10 cellular contexts compared by ENCODE assay signal in the genomic region with DNA sequence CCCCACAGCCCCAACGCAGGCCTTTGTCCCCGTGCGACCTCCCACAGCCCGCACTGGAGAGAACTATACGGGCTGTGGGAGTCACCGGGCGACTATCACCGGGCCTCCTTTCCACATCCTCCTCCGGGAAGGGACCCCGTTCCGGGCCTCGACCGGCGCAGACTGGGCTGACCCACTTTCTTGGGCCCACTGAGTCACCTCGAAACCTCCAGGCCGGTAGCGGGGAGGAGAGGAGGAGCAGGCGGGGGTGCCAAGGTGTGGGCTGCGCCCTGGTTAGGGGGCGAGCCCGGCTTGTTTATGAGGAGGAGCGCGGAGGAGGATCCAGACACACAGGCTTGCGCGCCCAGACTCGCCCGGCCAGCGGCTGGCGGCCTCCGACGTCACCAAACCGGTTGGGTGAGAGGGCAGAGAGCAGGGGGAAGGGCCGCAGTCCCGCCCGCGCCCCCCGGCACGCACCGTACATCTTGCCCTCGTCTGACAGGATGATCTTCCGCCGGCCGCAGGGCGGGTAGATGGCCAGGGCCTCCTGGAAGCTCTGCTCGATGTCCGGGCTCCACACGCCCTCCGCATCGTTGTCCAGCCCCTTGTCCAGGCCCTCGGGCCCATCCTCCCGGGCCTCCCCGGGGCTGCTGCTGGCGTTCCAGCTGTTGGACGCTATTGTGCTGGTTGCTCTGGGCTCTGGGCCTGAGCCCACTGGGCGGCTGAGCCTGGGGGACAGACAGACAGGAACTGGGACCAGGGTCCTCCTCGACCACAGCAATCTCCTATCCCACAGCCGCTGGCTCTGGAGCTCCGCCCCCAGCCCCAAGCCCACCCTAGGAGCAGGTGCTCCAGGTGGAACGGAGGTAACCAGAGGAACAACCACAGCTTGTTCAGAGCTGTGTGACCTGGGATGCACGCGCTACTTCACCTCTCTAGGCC. TPM values are rescaled to one million over a fixed set of nuclear protein-coding genes. Genes with fewer than 3 reads are reported as not detected.
A peak's percentile ranks its signal among the peaks of the same experiment; 100 is the strongest.
DNase-seq lines count a peak whose midpoint lies in the region; ATAC-seq and TF ChIP-seq lines count a peak whose summit lies in the region.
"Had no signal": no experiment of that assay in that cellular context is flagged by ENCODE, and none has a peak within 500 bp of the region (broad histone marks: within the 10 kb centered on the region; RNA-seq: fewer than 3 reads in every experiment).

No MANE protein-coding gene starts in this region.

- peak overlapping the region; percentile 88 for H3K27ac Mint-ChIP-seq in MCF 10A (ENCODE audit: low read depth, unreplicated experiment)

- peaks cover 6% of the 10 kb centered on the region for H3K36me3 Mint-ChIP-seq in MCF 10A (ENCODE audit: insufficient read depth, unreplicated experiment)

- H3K4me1 Mint-ChIP-seq in MCF 10A (ENCODE audit: insufficient read depth, unreplicated experiment): peaks cover 36% of the 10 kb centered on the region

- H3K4me3 Mint-ChIP-seq in MCF 10A (ENCODE audit: unreplicated experiment): peak overlapping the region; percentile 60

- ATAC-seq in HG03354 (IDR thresholded peaks at IDR 0.05; ENCODE audit: poor library complexity, severe bottlenecking, unreplicated experiment) (no peak), GM18873 (IDR thresholded peaks at IDR 0.05; ENCODE audit: low FRiP score, unreplicated experiment) (no peak), GM18519 (IDR thresholded peaks at IDR 0.05; ENCODE audit: low FRiP score, unreplicated experiment) (no peak), GM21825 (IDR thresholded peaks at IDR 0.05; ENCODE audit: unreplicated experiment) (no peak)

- POLR2A ChIA-PET in MCF 10A (lab: Yijun Ruan, JAX): interaction anchor here (1.0 to 4.7 kb wide), 8 partner anchors 10 to 227 kb away, joined by 3 to 42 read pairs (median 8); a partner anchor contains a TSS

- H3K27me3 Mint-ChIP-seq in MCF 10A (ENCODE audit: insufficient read depth, unreplicated experiment): no peaks in the 10 kb centered on the region

- peak overlapping the region in 20 of 21 experiments; percentile 69 to 94 (median 90) for H3K27ac ChIP-seq in skin epidermis

- peak; percentile 92 for DNase-seq in HPDE6-E6E7 (ENCODE audit: extremely low spot score)
- DNase-seq in MCF 10A (ENCODE audit: unreplicated experiment): peak; percentile 90
- DNase-seq in islet precursor cell: peak; percentile 98
- DNase-seq: NCI-H1092 had no signal

- no TSS peak for BruUV-seq in MCF 10A (replicated peaks; lab: Mats Ljungman, UMichigan)

- peak overlapping the region in 3 of 7 experiments; percentile 5 to 29 (median 10) for H3K4me3 ChIP-seq in skin epidermis

- intact Hi-C loops in MCF 10A (cut with micrococcal nuclease): no loop called here

- no peak for TF ChIP-seq CTCF in MCF 10A (IDR thresholded peaks at IDR 0.05; ENCODE audit: unreplicated experiment)

- CTCF ChIA-PET in MCF 10A (lab: Yijun Ruan, JAX): interaction anchor here (0.6 to 1.1 kb wide), 5 partner anchors 18 to 188 kb away, joined by 3 to 5 read pairs (median 3); a partner anchor contains a TSS

- no peaks in the 10 kb centered on the region for H3K9me3 Mint-ChIP-seq in MCF 10A (ENCODE audit: unreplicated experiment)

RNA-seq across cellular contexts. Expression of a gene that starts 10.6 kb away (rescaled TPM):
- 11.1 and 13.3 TPM in 2 replicates for total RNA-seq in MCF 10A (2022)

RNA-seq across cellular contexts. Expression of a gene that starts 18.1 kb away (rescaled TPM):
- 2,403 and 2,457 TPM in 2 replicates for total RNA-seq in MCF 10A (2022)

RNA-seq across cellular contexts. Expression of a gene that starts 26.4 kb away (rescaled TPM):
- total RNA-seq in MCF 10A (2022): not detected in 2 replicates
- total RNA-seq: dermis microvascular lymphatic vessel endothelial cell had no signal

RNA-seq across cellular contexts. Expression of a gene that starts 34.1 kb away (rescaled TPM):
- total RNA-seq in MCF 10A (2022): 12.3 and 13.3 TPM in 2 replicates
